7 cellular contexts compared by ENCODE assay signal in genomic region chr5:111070272-111071134, GRCh38. TPM values are rescaled to one million over a fixed set of nuclear protein-coding genes. Genes with fewer than 3 reads are reported as not detected.
DNase-seq lines count a peak whose midpoint lies in the region; ATAC-seq lines count a peak whose summit lies in the region.

No MANE protein-coding gene starts in this region.

- no peaks in the 10 kb centered on the region for H3K9me3 Mint-ChIP-seq in activated naive CD4-positive, alpha-beta T cell treated with anti-CD3 and anti-CD28 coated beads for 36 hours

- peak overlapping the region; percentile 50 for H3K4me3 Mint-ChIP-seq in activated naive CD4-positive, alpha-beta T cell treated with anti-CD3 and anti-CD28 coated beads for 36 hours

- ATAC-seq in HG02642 (IDR thresholded peaks at IDR 0.05; ENCODE audit: poor library complexity, unreplicated experiment) (peak; percentile 39), GM18868 (IDR thresholded peaks at IDR 0.05; ENCODE audit: unreplicated experiment) (no peak)

- H3K9me3 ChIP-seq in iPS-15b (ENCODE audit: control insufficient read depth, insufficient read depth, low read length) = no peaks in the 10 kb centered on the region

- peak; percentile 46 for DNase-seq in activated naive CD4-positive, alpha-beta T cell treated with anti-CD3 and anti-CD28 coated beads for 36 hours
- peak; percentile 27 to 39 for DNase-seq in stimulated activated CD4-positive, alpha-beta T cell treated with anti-CD3 and anti-CD28 coated beads, Interleukin-4, amount 100 ng/mL, for 4 hours
- DNase-seq in NCI-H2196 (lab: John Stamatoyannopoulos, UW; ENCODE audit: unreplicated experiment) (no peak), DMS 273 (lab: John Stamatoyannopoulos, UW; ENCODE audit: unreplicated experiment) (no peak)

- H3K9ac ChIP-seq in iPS-15b (ENCODE audit: low read depth, low read length) = no peak overlapping the region

- H3K36me3 ChIP-seq in iPS-15b (ENCODE audit: control insufficient read depth, insufficient read depth, low read length) = no peaks in the 10 kb centered on the region

- H3K4me3 ChIP-seq in iPS-15b (ENCODE audit: low read depth, low read length) = peak overlapping the region; percentile 60

- intact Hi-C loops in activated naive CD4-positive, alpha-beta T cell treated with anti-CD3 and anti-CD28 coated beads for 36 hours (cut with micrococcal nuclease) = loop anchor here (5.0 kb wide), 3 partner anchors 207 to 687 kb away; partner anchors contain the start of genes NREP and TMEM232

- no peak overlapping the region for H3K27ac Mint-ChIP-seq in activated naive CD4-positive, alpha-beta T cell treated with anti-CD3 and anti-CD28 coated beads for 36 hours

- peaks cover 4% of the 10 kb centered on the region for H3K4me1 ChIP-seq in iPS-15b (ENCODE audit: control insufficient read depth, insufficient read depth, low read length)

- H3K4me1 Mint-ChIP-seq in activated naive CD4-positive, alpha-beta T cell treated with anti-CD3 and anti-CD28 coated beads for 36 hours (ENCODE audit: low read depth) = peaks cover 26% of the 10 kb centered on the region

- H3K36me3 Mint-ChIP-seq in activated naive CD4-positive, alpha-beta T cell treated with anti-CD3 and anti-CD28 coated beads for 36 hours (ENCODE audit: low read depth) = no peaks in the 10 kb centered on the region

- peaks cover 76% of the 10 kb centered on the region for H3K27me3 ChIP-seq in iPS-15b (ENCODE audit: control insufficient read depth, insufficient read depth, low read length)

- CTCF ChIA-PET in activated naive CD4-positive, alpha-beta T cell treated with anti-CD3 and anti-CD28 coated beads for 36 hours (lab: Charles Lee) = interaction anchor here (0.6 kb wide), 2 partner anchors 32 to 72 kb away, joined by 4 to 5 read pairs; no protein-coding TSS in a partner anchor

- peaks cover 76% of the 10 kb centered on the region for H3K27me3 Mint-ChIP-seq in activated naive CD4-positive, alpha-beta T cell treated with anti-CD3 and anti-CD28 coated beads for 36 hours (ENCODE audit: low read depth)

RNA-seq across cellular contexts. Expression of gene TSLP, which starts 1.0 kb away (rescaled TPM):
- total RNA-seq in activated naive CD4-positive, alpha-beta T cell treated with anti-CD3 and anti-CD28 coated beads for 36 hours = under 1 TPM; 0.81 to 0.99 TPM

RNA-seq across cellular contexts. Expression of gene WDR36, which starts 21.6 kb away (rescaled TPM):
- 10 to 100 TPM; 34.1 to 40.3 TPM for total RNA-seq in activated naive CD4-positive, alpha-beta T cell treated with anti-CD3 and anti-CD28 coated beads for 36 hours

Comparison
In these comparisons a context has a peak if more than half of its experiments do, and no peak if none do; other contexts are left out.
1. DNase-seq: peak in activated naive CD4-positive, alpha-beta T cell treated with anti-CD3 and anti-CD28 coated beads for 36 hours (single experiment) and stimulated activated CD4-positive, alpha-beta T cell treated with anti-CD3 and anti-CD28 coated beads, Interleukin-4, amount 100 ng/mL, for 4 hours (2 of 2); none in NCI-H2196 (single experiment) and DMS 273 (single experiment).